Comparison of ENCODE assay signal across 8 cellular contexts in genomic region chr17:1710807-1711553, GRCh38. TPM values are rescaled to one million over a fixed set of nuclear protein-coding genes. Genes with fewer than 3 reads are reported as not detected.
DNase-seq lines count a peak whose midpoint lies in the region; ATAC-seq and TF ChIP-seq lines count a peak whose summit lies in the region.

No MANE protein-coding gene starts in this region.

- intact Hi-C loops in heart right ventricle (cut with DNase I) (loop anchor here in 8 of 10 donors (2.0 to 10.0 kb wide), 10 partner anchors 26 to 446 kb away; partner anchors contain the start of gene PRPF8 (in 1 of the 8)), left ventricle myocardium superior (cut with micrococcal nuclease) (no loop called here)

- DNase-seq in heart right ventricle: no peak
- no peak for DNase-seq in left ventricle myocardium superior
- DNase-seq in coronary artery (ENCODE audit: low spot score): no peak
- no peak for DNase-seq in mesothelial cell of epicardium (ENCODE audit: low spot score in 2 of 2, unreplicated experiment in 2 of 2)
- no peak for DNase-seq in HEK293T (ENCODE audit: extremely low spot score)
- DNase-seq in NCI-H1105 (lab: John Stamatoyannopoulos, UW): no peak
- DNase-seq in HuH-7 (ENCODE audit: low spot score): no peak

- H3K27me3 ChIP-seq in heart right ventricle: peaks cover 0 to 11% (median 0%) of the 10 kb centered on the region in 7 donors

- peaks cover 48% of the 10 kb centered on the region for H3K4me1 Mint-ChIP-seq in mesothelial cell of epicardium

- H3K27ac ChIP-seq in heart right ventricle (peak overlapping the region in 9 of 10 donors; percentile 76 to 99 (median 84)), coronary artery (peak overlapping the region; percentile 61 to 86)

- H3K9me3 ChIP-seq in heart right ventricle: no peaks in the 10 kb centered on the region

- POLR2A ChIA-PET in HEK293T (lab: Yijun Ruan, JAX): no interaction called here

- CTCF ChIA-PET in HEK293T (lab: Yijun Ruan, JAX): no interaction called here

- peak overlapping the region; percentile 72 for H3K4me3 Mint-ChIP-seq in mesothelial cell of epicardium

- TF ChIP-seq CTCF in heart right ventricle (IDR thresholded peaks at IDR 0.05) (no peak), coronary artery (IDR thresholded peaks at IDR 0.05) (no peak), mesothelial cell of epicardium (IDR thresholded peaks at IDR 0.05; ENCODE audit: unreplicated experiment) (no peak)

- peaks cover 10 to 61% (median 52%) of the 10 kb centered on the region in 9 donors for H3K4me1 ChIP-seq in heart right ventricle

- peaks cover 6% of the 10 kb centered on the region for H3K36me3 Mint-ChIP-seq in mesothelial cell of epicardium

- H3K9me3 Mint-ChIP-seq in mesothelial cell of epicardium: no peaks in the 10 kb centered on the region

- H3K36me3 ChIP-seq in heart right ventricle: peaks cover 0 to 50% (median 24%) of the 10 kb centered on the region in 9 donors

- H3K27me3 Mint-ChIP-seq in mesothelial cell of epicardium (ENCODE audit: low read depth): no peaks in the 10 kb centered on the region

- H3K4me3 ChIP-seq in heart right ventricle: peak overlapping the region; percentile 64 to 88 (median 78)
- H3K4me3 ChIP-seq in coronary artery: peak overlapping the region; percentile 84

- WGBS in heart right ventricle, 2 donors: 39 to 43% methylated on average over 14 of the region's 14 CpGs

- no peak for ATAC-seq in heart right ventricle
- no peak for ATAC-seq in left ventricle myocardium superior
- ATAC-seq in GM18502 (IDR thresholded peaks at IDR 0.05; ENCODE audit: poor library complexity, unreplicated experiment): no peak

- peak overlapping the region; percentile 89 for H3K27ac Mint-ChIP-seq in mesothelial cell of epicardium

TF ChIP-seq in HEK293T, 16 proteins besides CTCF, POLR2A, EP300 and RAD21:
- TF ChIP-seq FOXA1 (IDR thresholded peaks at IDR 0.05) (no peak), L3MBTL2 (conservative IDR thresholded peaks at IDR 0.05) (no peak), BHLHE40 (IDR thresholded peaks at IDR 0.05; ENCODE audit: borderline replicate concordance) (no peak), FOXK2 (IDR thresholded peaks at IDR 0.05) (no peak)

RNA-seq across cellular contexts. Expression of gene TLCD2, which starts 0.8 kb away (rescaled TPM):
- total RNA-seq in heart right ventricle: 1 to 10 TPM in 9 of 10 donors, under 1 TPM in 1; 0.96 to 6.0 (median 1.9) TPM
- polyA plus RNA-seq in heart right ventricle: 1 to 10 TPM; 1.6 to 3.2 TPM
- 1.7 TPM for total RNA-seq in left ventricle myocardium superior
- 8.6 to 9.2 TPM (median 8.7 TPM) in 3 replicates for total RNA-seq in mesothelial cell of epicardium

RNA-seq across cellular contexts. Expression of gene WDR81, which starts 13.5 kb away (rescaled TPM):
- total RNA-seq in heart right ventricle (10 to 100 TPM in 4 of 10 donors, 1 to 10 TPM in 6; 7.7 to 16.9 (median 9.2) TPM), left ventricle myocardium superior (7.6 TPM), mesothelial cell of epicardium (20.3 to 22.9 TPM (median 20.6 TPM) in 3 replicates)
- 10 to 100 TPM in 1 of 2 donors, 1 to 10 TPM in 1; 8.5 to 14.9 TPM for polyA plus RNA-seq in heart right ventricle

RNA-seq across cellular contexts. Expression of gene PRPF8, which starts 26.3 kb away (rescaled TPM):
- total RNA-seq in heart right ventricle (100 to 1,000 TPM; 137 to 205 (median 179) TPM), left ventricle myocardium superior (135 TPM), mesothelial cell of epicardium (331 to 354 TPM (median 334 TPM) in 3 replicates)
- 100 to 1,000 TPM in 1 of 2 donors, 10 to 100 TPM in 1; 79.1 to 107 TPM for polyA plus RNA-seq in heart right ventricle

RNA-seq across cellular contexts. Expression of gene SERPINF2, which starts 31.7 kb away (rescaled TPM):
- total RNA-seq in heart right ventricle (1 to 10 TPM in 3 of 10 donors, under 1 TPM in 5, not detected in 2; 0.18 to 1.3 (median 0.41) TPM), left ventricle myocardium superior (1.4 TPM), mesothelial cell of epicardium (0.32 to 0.63 TPM (median 0.44 TPM) in 3 replicates)
- 1 to 10 TPM; 2.0 to 2.8 TPM for polyA plus RNA-seq in heart right ventricle

RNA-seq across cellular contexts. Expression of gene SERPINF1, which starts 50.9 kb away (rescaled TPM):
- 100 to 1,000 TPM in 4 of 10 donors, 10 to 100 TPM in 6; 26.2 to 185 (median 89.1) TPM for total RNA-seq in heart right ventricle
- 100 to 1,000 TPM; 181 to 247 TPM for polyA plus RNA-seq in heart right ventricle
- total RNA-seq in left ventricle myocardium superior: 146 TPM
- 69.6 to 72.5 TPM (median 71.4 TPM) in 3 replicates for total RNA-seq in mesothelial cell of epicardium
